In genomic region chr1:8333246-8333987, GRCh38 we compare ENCODE assay signal across 22 cellular contexts. TPM values are rescaled to one million over a fixed set of nuclear protein-coding genes. Genes with fewer than 3 reads are reported as not detected.
DNase-seq lines count a peak whose midpoint lies in the region; ATAC-seq, FAIRE-seq and TF ChIP-seq lines count a peak whose summit lies in the region.
"Had no signal": no experiment of that assay in that cellular context is flagged by ENCODE, and none has a peak within 500 bp of the region (broad histone marks: within the 10 kb centered on the region; RNA-seq: fewer than 3 reads in every experiment).

No MANE protein-coding gene starts in this region.

- peaks cover 0 to 11% (median 0%) of the 10 kb centered on the region in 9 donors for H3K36me3 ChIP-seq in heart right ventricle
- H3K36me3 ChIP-seq in K562 (ENCODE audit: control insufficient read depth, insufficient read depth, low read length), result no peaks in the 10 kb centered on the region
- no peaks in the 10 kb centered on the region for H3K36me3 ChIP-seq in kidney (ENCODE audit: control insufficient read depth in 1 of 2, insufficient read depth in 2 of 2, low read length in 2 of 2)

- intact Hi-C loops in Right ventricle myocardium inferior (cut with DNase I), result no loop called here
- intact Hi-C loops in heart right ventricle (cut with DNase I), result no loop called here
- intact Hi-C loops in K562 (cut with micrococcal nuclease), result no loop called here
- intact Hi-C loops in kidney (cut with DNase I), result no loop called here
- intact Hi-C loops in natural killer cell (cut with micrococcal nuclease), result no loop called here

- no peak for TF ChIP-seq CTCF in heart right ventricle (IDR thresholded peaks at IDR 0.05)
- no peak for TF ChIP-seq CTCF in K562 (IDR thresholded peaks at IDR 0.05 in 2 of 3, conservative IDR thresholded peaks at IDR 0.05 in 1 of 3; ENCODE audit: insufficient read depth in 2 of 3, low read depth in 1 of 3, low read length in 3 of 3)
- TF ChIP-seq CTCF in kidney (IDR thresholded peaks at IDR 0.05; ENCODE audit: borderline replicate concordance, extremely low read depth, insufficient read depth), result no peak
- no peak for TF ChIP-seq CTCF in natural killer cell (IDR thresholded peaks at IDR 0.05)

- H2AFZ ChIP-seq in K562 (ENCODE audit: low read depth, low read length), result no peak overlapping the region

- TF ChIP-seq EP300 in K562 (IDR thresholded peaks at IDR 0.05; ENCODE audit: low read length), result no peak

- H3K4me1 ChIP-seq in heart right ventricle, result no peaks in the 10 kb centered on the region
- peaks cover 0 to 19% of the 10 kb centered on the region in 2 experiments; a peak in 1 of 5 replicates for H3K4me1 ChIP-seq in K562 (replicated peaks in 1 of 2; ENCODE audit: control insufficient read depth in 2 of 2, insufficient read depth in 2 of 2, low read length in 2 of 2)
- no peaks in the 10 kb centered on the region for H3K4me1 ChIP-seq in kidney (ENCODE audit: control insufficient read depth in 1 of 2, insufficient read depth in 1 of 2, low read depth in 1 of 2, low read length in 2 of 2)
- H3K4me1 ChIP-seq: Caco-2 had no signal

- no peak for ATAC-seq in Right ventricle myocardium inferior
- no peak for ATAC-seq in heart right ventricle
- ATAC-seq in K562, result no peak
- no peak for ATAC-seq in activated CD8-positive, alpha-beta memory T cell treated with anti-CD3 and anti-CD28 coated beads, Interleukin-2, amount 10 ng/mL, durations not matched to agents 7 days and 5 days
- ATAC-seq in HG02981 (IDR thresholded peaks at IDR 0.05; ENCODE audit: unreplicated experiment), result no peak
- no peak for ATAC-seq in natural killer cell
- ATAC-seq: CD8-positive, alpha-beta T cell; HCT116 had no signal

- H3K4me1 Mint-ChIP-seq in activated CD8-positive, alpha-beta memory T cell treated with anti-CD3 and anti-CD28 coated beads, Interleukin-2, amount 10 ng/mL, durations not matched to agents 7 days and 5 days, result peaks cover 5% of the 10 kb centered on the region
- no peaks in the 10 kb centered on the region for H3K4me1 Mint-ChIP-seq in natural killer cell
- H3K4me1 Mint-ChIP-seq: B cell; CD4-positive, CD25-positive, alpha-beta regulatory T cell; H9 had no signal

- POLR2A ChIA-PET in K562 (lab: Yijun Ruan, JAX), result interaction anchor here (0.6 kb wide), 1 partner anchor 430 kb away, joined by 3 read pairs; no protein-coding TSS in a partner anchor

- H3K27me3 ChIP-seq in heart right ventricle (no peaks in the 10 kb centered on the region), K562 (ENCODE audit: control insufficient read depth in 2 of 2, insufficient read depth in 2 of 2, low read length in 2 of 2) (peaks cover 64 to 91% of the 10 kb centered on the region in 2 experiments)
- H3K27me3 ChIP-seq: BLaER1 had no signal

- FAIRE-seq in K562 (lab: Jason Lieb, UNC) (no peak), kidney (lab: Jason Lieb, UNC) (no peak)
- FAIRE-seq: A204.1, G401.6, GM12892 had no signal

- BruUV-seq in K562 (replicated peaks; lab: Mats Ljungman, UMichigan), result no TSS peak

- H3K9me1 ChIP-seq in K562 (ENCODE audit: control insufficient read depth, insufficient read depth, low read length), result no peaks in the 10 kb centered on the region

- TF ChIP-seq RAD21 in K562 (CRISPR knock-in tag; conservative IDR thresholded peaks at IDR 0.05 in 1 of 2, IDR thresholded peaks at IDR 0.05 in 1 of 2), result no peak

- no peaks in the 10 kb centered on the region for H3K27me3 Mint-ChIP-seq in activated CD8-positive, alpha-beta memory T cell treated with anti-CD3 and anti-CD28 coated beads, Interleukin-2, amount 10 ng/mL, durations not matched to agents 7 days and 5 days
- peaks cover 0 to 3% of the 10 kb centered on the region in 2 donors for H3K27me3 Mint-ChIP-seq in natural killer cell (ENCODE audit: low read depth in 2 of 2)
- H3K27me3 Mint-ChIP-seq: B cell; CD4-positive, CD25-positive, alpha-beta regulatory T cell had no signal

- H3K4me3 ChIP-seq in heart right ventricle, result no peak overlapping the region
- no peak overlapping the region for H3K4me3 ChIP-seq in K562
- no peak overlapping the region for H3K4me3 ChIP-seq in kidney (ENCODE audit: low read length in 2 of 2)
- H3K4me3 ChIP-seq: BLaER1 had no signal

- TF ChIP-seq POLR2A in K562 (conservative IDR thresholded peaks at IDR 0.05), result no peak

- H3K4me2 ChIP-seq in K562 (ENCODE audit: insufficient read depth, low read length), result no peak overlapping the region
- H3K4me2 ChIP-seq: BLaER1 had no signal

- H3K9me3 ChIP-seq in heart right ventricle (no peaks in the 10 kb centered on the region), K562 (replicated peaks; ENCODE audit: control insufficient read depth, insufficient read depth, low read depth, low read length) (no peaks in the 10 kb centered on the region), kidney (ENCODE audit: control insufficient read depth in 1 of 2, low read length in 2 of 2) (no peaks in the 10 kb centered on the region)
- H3K9me3 ChIP-seq: Caco-2 had no signal

- H3K4me3 Mint-ChIP-seq in activated CD8-positive, alpha-beta memory T cell treated with anti-CD3 and anti-CD28 coated beads, Interleukin-2, amount 10 ng/mL, durations not matched to agents 7 days and 5 days, result no peak overlapping the region
- no peak overlapping the region for H3K4me3 Mint-ChIP-seq in natural killer cell
- H3K4me3 Mint-ChIP-seq: B cell; CD4-positive, CD25-positive, alpha-beta regulatory T cell; CD8-positive, alpha-beta T cell; H9 had no signal

- H3K27ac ChIP-seq in heart right ventricle (no peak overlapping the region), K562 (ENCODE audit: extremely low read depth, low read depth, low read length) (no peak overlapping the region), kidney (ENCODE audit: low read depth in 2 of 2, low read length in 2 of 2) (no peak overlapping the region)
- H3K27ac ChIP-seq: 22Rv1, BLaER1, C4-2B had no signal

- H3K79me2 ChIP-seq in K562 (ENCODE audit: control insufficient read depth, insufficient read depth, low read length), result no peaks in the 10 kb centered on the region

- in situ Hi-C loops in K562 (cut with MboI), result no loop called here

- WGBS in heart right ventricle, 2 donors, result 95 to 96% methylated on average over 16 of the region's 16 CpGs
- WGBS in K562 (ENCODE audit: insufficient coverage, low coverage, missing lambda C conversion rate), result 12% methylated on average over 13 of the region's 16 CpGs

- H3K27ac Mint-ChIP-seq in activated CD8-positive, alpha-beta memory T cell treated with anti-CD3 and anti-CD28 coated beads, Interleukin-2, amount 10 ng/mL, durations not matched to agents 7 days and 5 days, result no peak overlapping the region
- no peak overlapping the region for H3K27ac Mint-ChIP-seq in natural killer cell
- H3K27ac Mint-ChIP-seq: B cell; CD4-positive, CD25-positive, alpha-beta regulatory T cell; CD8-positive, alpha-beta T cell had no signal

- DNase-seq in Right ventricle myocardium inferior (ENCODE audit: missing footprints) (peak; percentile 9), heart right ventricle (no peak), K562 (ENCODE audit: extremely low read depth in 1 of 4, low spot score in 3 of 4) (no peak), kidney (peak; percentile 35), natural killer cell (no peak)
- DNase-seq in activated CD8-positive, alpha-beta memory T cell treated with anti-CD3 and anti-CD28 coated beads, Interleukin-2, amount 10 ng/mL, durations not matched to agents 7 days and 5 days, result no peak
- DNase-seq: Caco-2; CD4-positive, CD25-positive, alpha-beta regulatory T cell; CD8-positive, alpha-beta T cell; DMS153; DND-41; GOT3; H9 had no signal

- no peaks in the 10 kb centered on the region for H3K9me3 Mint-ChIP-seq in activated CD8-positive, alpha-beta memory T cell treated with anti-CD3 and anti-CD28 coated beads, Interleukin-2, amount 10 ng/mL, durations not matched to agents 7 days and 5 days (ENCODE audit: low read depth)
- no peaks in the 10 kb centered on the region for H3K9me3 Mint-ChIP-seq in natural killer cell

- CTCF ChIA-PET in K562 (lab: Yijun Ruan, JAX; ENCODE audit: low intra/inter-chr PET ratio), result no interaction called here
- CTCF ChIA-PET in activated CD8-positive, alpha-beta memory T cell treated with anti-CD3 and anti-CD28 coated beads, Interleukin-2, amount 10 ng/mL, durations not matched to agents 7 days and 5 days (lab: Charles Lee), result interaction anchor here (1.4 kb wide), 1 partner anchor 16 kb away, joined by 4 read pairs; no protein-coding TSS in a partner anchor

- H3K36me3 Mint-ChIP-seq in activated CD8-positive, alpha-beta memory T cell treated with anti-CD3 and anti-CD28 coated beads, Interleukin-2, amount 10 ng/mL, durations not matched to agents 7 days and 5 days, result no peaks in the 10 kb centered on the region
- H3K36me3 Mint-ChIP-seq in natural killer cell, result no peaks in the 10 kb centered on the region
- H3K36me3 Mint-ChIP-seq: CD8-positive, alpha-beta T cell had no signal

- H4K20me1 ChIP-seq in K562 (replicated peaks; ENCODE audit: control insufficient read depth, insufficient read depth, low read length), result peaks cover 8% of the 10 kb centered on the region; the same call in 1 of the 2 replicates
- H4K20me1 ChIP-seq: BLaER1 had no signal

- H3K9ac ChIP-seq in K562 (ENCODE audit: insufficient read depth in 1 of 2, low read depth in 2 of 2, low read length in 2 of 2), result no peak overlapping the region
- no peak overlapping the region for H3K9ac ChIP-seq in kidney (ENCODE audit: low read length in 2 of 2)
- H3K9ac ChIP-seq: BLaER1 had no signal

RNA-seq across cellular contexts. Expression of gene SLC45A1, which starts 15.5 kb away (rescaled TPM):
- total RNA-seq in Right ventricle myocardium inferior (2.5 TPM), heart right ventricle (1 to 10 TPM in 7 of 10 donors, under 1 TPM in 3; 0.53 to 2.7 (median 1.5) TPM), K562 (2014; rRNA removed) (not detected in 2 replicates), K562 (2014; rRNA removed; fragmentation: Illumina TruSeq; extraction: Trizol) (not detected in 2 replicates), K562 (2015; rRNA removed; fragmentation: Illumina TruSeq; extraction: Trizol) (not detected in 2 replicates), K562 (2021) (not detected in 2 replicates), kidney (1.8 TPM), natural killer cell (under 1 TPM; 0.45 to 0.68 (median 0.52) TPM)
- polyA plus RNA-seq in heart right ventricle (1 to 10 TPM; 3.2 to 4.1 TPM), K562 (2011; rRNA removed) (not detected in 2 replicates), K562 (2014; fragmentation: Illumina TruSeq; extraction: Trizol) (not detected in 2 replicates), K562 (2014; fragmentation: Nextera tagmentation; extraction: Ambion mirVana) (not detected), K562 (2014; rRNA removed) (not detected in 2 replicates), kidney (ENCODE audit: insufficient read depth, low read depth, low replicate concordance) (9.2 TPM)
- total RNA-seq in K562 (2011; cell fraction: chromatin; rRNA removed; ENCODE audit: low replicate concordance), result not detected in 2 replicates
- total RNA-seq in K562 (2011; cell fraction: nucleolus; rRNA removed), result not detected in 2 replicates
- not detected in 2 replicates for total RNA-seq in K562 (2011; cell fraction: nucleoplasm; rRNA removed)
- polyA plus RNA-seq in K562 (2011; cell fraction: cytosol; rRNA removed), result not detected in 2 replicates
- not detected in 2 replicates for polyA plus RNA-seq in K562 (2011; cell fraction: nucleus; rRNA removed)
- polyA plus RNA-seq in K562 (2012), result not detected in 2 replicates
- polyA minus RNA-seq in K562 (2011; rRNA and poly(A)+ RNA removed), result not detected in 2 replicates
- polyA minus RNA-seq in K562 (2011; cell fraction: cytosol; rRNA and poly(A)+ RNA removed), result not detected in 2 replicates
- polyA minus RNA-seq in K562 (2011; cell fraction: nucleus; rRNA and poly(A)+ RNA removed), result not detected in 2 replicates
- under 1 TPM; 0.12 to 0.26 TPM for total RNA-seq in activated CD8-positive, alpha-beta memory T cell treated with anti-CD3 and anti-CD28 coated beads, Interleukin-2, amount 10 ng/mL, durations not matched to agents 7 days and 5 days

Comparison
In these comparisons a context has a peak if more than half of its experiments do, and no peak if none do; other contexts are left out.
1. DNase-seq: peak in Right ventricle myocardium inferior (single experiment) and kidney (single experiment); none in heart right ventricle (0 of 2), K562 (0 of 4), activated CD8-positive, alpha-beta memory T cell treated with anti-CD3 and anti-CD28 coated beads, Interleukin-2, amount 10 ng/mL, durations not matched to agents 7 days and 5 days (single experiment) and natural killer cell (single experiment).